Comparison of ENCODE assay signal across 23 cellular contexts in the genomic region with DNA sequence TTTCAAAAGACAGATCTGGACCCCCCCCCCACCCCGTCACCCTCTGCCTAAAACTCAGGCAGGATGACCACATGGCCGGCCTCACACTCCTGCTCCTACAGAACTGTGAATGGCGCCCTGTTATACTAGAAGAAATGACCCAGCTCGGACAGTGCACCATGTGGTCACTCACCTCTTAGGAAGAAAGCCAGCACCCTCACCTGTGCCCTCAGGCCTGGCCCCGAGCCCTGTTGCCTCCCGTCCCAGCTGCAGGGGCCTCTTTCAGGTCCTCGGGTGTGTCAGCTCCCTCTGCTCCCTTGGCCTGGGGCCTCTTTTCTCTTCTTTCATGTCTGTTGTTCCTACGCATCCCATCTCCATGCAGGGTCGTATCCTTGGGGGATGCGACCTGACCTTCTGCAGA. TPM values are rescaled to one million over a fixed set of nuclear protein-coding genes. Genes with fewer than 3 reads are reported as not detected.
"Had no signal": no experiment of that assay in that cellular context is flagged by ENCODE, and none has a peak within 500 bp of the region (broad histone marks: within the 10 kb centered on the region; RNA-seq: fewer than 3 reads in every experiment).

No MANE protein-coding gene starts in this region.

- H3K9ac ChIP-seq: KMS-11 had no signal

- H3K27ac ChIP-seq: HL-60, KMS-11, SJCRH30 had no signal

- H3K4me3 ChIP-seq: K562, SJCRH30 had no signal

- H3K27me3 ChIP-seq: SJCRH30 had no signal

- H3K4me2 ChIP-seq: KMS-11 had no signal

- H3K27ac Mint-ChIP-seq: IgD-negative memory B cell had no signal

- FAIRE-seq: HTR-8/SVneo, K562 had no signal

- DNase-seq: Kasumi-1, MM.1S, NCI-H1092 treated with DMSO at 0.1 percent for 48 hours, NCI-H1436, NCI-H187, NCI-H2029, NCI-H2081 treated with DMSO at 0.1 percent for 48 hours, NCI-H2171, NCI-H226, NCI-H446, NCI-H510A, NCI-H524 treated with DMSO at 0.1 percent for 48 hours, NCI-H69, NCI-H774, SHP77 treated with DMSO at 0.1 percent for 48 hours, SJCRH30 had no signal

- H3K4me1 Mint-ChIP-seq: IgD-negative memory B cell had no signal

- H3K27me3 Mint-ChIP-seq: IgD-negative memory B cell had no signal

- H3K4me1 ChIP-seq: SJCRH30 had no signal

- ATAC-seq: K562, SK-N-SH treated with all-trans-retinoic acid at 6 μM for 48 hours had no signal

- H3K4me3 Mint-ChIP-seq: IgD-negative memory B cell had no signal

- H3K9me3 Mint-ChIP-seq: IgD-negative memory B cell had no signal

RNA-seq across cellular contexts. Expression of gene HRH3, which starts 42.0 kb away (rescaled TPM):
- total RNA-seq: K562, M059J, SJCRH30 had no signal
- polyA plus RNA-seq: IgD-negative memory B cell, K562 had no signal
